ENCODE assay signal across 1 cellular context in genomic region chr11:82980947-82981346, GRCh38.
TF ChIP-seq lines count a peak whose summit lies in the region.

No MANE protein-coding gene starts in this region.

TF ChIP-seq in IMR-90, 13 proteins besides CTCF, POLR2A, EP300 and RAD21:
- TF ChIP-seq RCOR1 (IDR thresholded peaks at IDR 0.05; ENCODE audit: insufficient replicate concordance, low read length) (no peak), MAFK (IDR thresholded peaks at IDR 0.05; ENCODE audit: low read depth, low read length) (no peak), ELK1 (IDR thresholded peaks at IDR 0.05; ENCODE audit: borderline replicate concordance, low read depth, low read length) (no peak), CHD1 (IDR thresholded peaks at IDR 0.05; ENCODE audit: low read depth, low read length) (no peak), BHLHE40 (IDR thresholded peaks at IDR 0.05; ENCODE audit: low read depth, low read length) (no peak), MXI1 (IDR thresholded peaks at IDR 0.05; ENCODE audit: borderline replicate concordance, low read depth, low read length) (no peak), FOS (IDR thresholded peaks at IDR 0.05; ENCODE audit: low read depth, low read length) (no peak), SMC3 (IDR thresholded peaks at IDR 0.05; ENCODE audit: low read depth, low read length) (no peak), CEBPB (IDR thresholded peaks at IDR 0.05; ENCODE audit: low read depth, low read length) (no peak), USF2 (IDR thresholded peaks at IDR 0.05; ENCODE audit: low read depth, low read length) (no peak), NFE2L2 (IDR thresholded peaks at IDR 0.05; ENCODE audit: low read depth, low read length) (no peak)
